In the genomic region with DNA sequence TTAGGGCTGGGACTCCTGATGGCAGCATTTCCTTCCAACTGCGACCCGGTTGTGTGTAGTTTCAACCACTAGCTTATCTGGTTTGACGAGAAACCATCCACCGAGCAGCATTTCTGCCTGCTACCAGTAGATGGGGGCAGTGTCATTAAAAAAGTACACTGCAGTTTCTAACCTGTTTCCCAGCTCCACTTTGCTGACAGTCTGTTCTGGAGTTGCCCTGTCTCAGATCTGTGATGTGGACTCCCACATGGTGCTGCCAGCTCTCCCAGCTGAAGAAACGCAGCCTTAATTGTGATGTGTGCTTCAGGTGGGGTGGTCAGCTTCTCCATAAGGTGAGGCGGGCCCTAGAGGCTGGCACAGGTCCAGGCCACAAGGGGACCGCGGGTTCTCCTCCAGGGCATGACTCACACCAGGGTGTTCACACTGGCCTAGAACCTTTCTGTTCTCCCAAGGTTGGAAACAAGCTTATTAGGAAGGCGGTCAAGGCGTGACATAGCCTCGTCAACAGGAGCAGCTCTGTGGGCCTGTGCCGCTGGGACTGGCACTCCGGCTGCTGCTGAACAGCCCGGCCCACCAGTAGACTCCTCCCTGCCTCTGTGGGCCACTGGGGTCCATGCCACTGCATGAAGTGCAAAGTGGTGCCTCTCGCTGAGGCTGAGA, we compare ENCODE assay signal across 8 cellular contexts. TPM values are rescaled to one million over a fixed set of nuclear protein-coding genes. Genes with fewer than 3 reads are reported as not detected.
DNase-seq lines count a peak whose midpoint lies in the region; ATAC-seq and TF ChIP-seq lines count a peak whose summit lies in the region.

No MANE protein-coding gene starts in this region.

- H3K4me3 ChIP-seq in HAP-1: no peak overlapping the region
- H3K4me3 ChIP-seq in SK-N-MC: no peak overlapping the region

- H3K27ac ChIP-seq in SK-N-MC: no peak overlapping the region

- no peaks in the 10 kb centered on the region for H3K27me3 ChIP-seq in HAP-1 (ENCODE audit: low read depth)

- no peak overlapping the region for H3K27ac Mint-ChIP-seq in activated naive CD4-positive, alpha-beta T cell treated with anti-CD3 and anti-CD28 coated beads, Interleukin-2, amount 50 U/mL, for 72 hours
- no peak overlapping the region for H3K27ac Mint-ChIP-seq in progenitor cell of endocrine pancreas

- no peaks in the 10 kb centered on the region for H3K9me3 ChIP-seq in HAP-1
- H3K9me3 ChIP-seq in SK-N-MC (ENCODE audit: low read depth, low read length): no peaks in the 10 kb centered on the region

- TF ChIP-seq CTCF in progenitor cell of endocrine pancreas (IDR thresholded peaks at IDR 0.05; ENCODE audit: unreplicated experiment): peak; percentile 87

- H3K9ac ChIP-seq in SK-N-MC (ENCODE audit: insufficient read length): no peak overlapping the region

- in situ Hi-C loops in HAP-1 (cut with MboI; ENCODE audit: low sequenced_read_pairs): no loop called here

- intact Hi-C loops in head of caudate nucleus (cut with DNase I): loop anchor here (2.0 to 10.0 kb wide), 3 partner anchors 272 to 840 kb away; no protein-coding TSS in a partner anchor

- peaks cover 9% of the 10 kb centered on the region for H3K4me1 Mint-ChIP-seq in progenitor cell of endocrine pancreas (ENCODE audit: low read depth)

- H3K4me1 ChIP-seq in HAP-1: peaks cover 19% of the 10 kb centered on the region

- H3K4me3 Mint-ChIP-seq in progenitor cell of endocrine pancreas (ENCODE audit: low read depth): no peak overlapping the region

- peaks cover 0 to 5% of the 10 kb centered on the region in 2 donors for H3K36me3 Mint-ChIP-seq in activated naive CD4-positive, alpha-beta T cell treated with anti-CD3 and anti-CD28 coated beads, Interleukin-2, amount 50 U/mL, for 72 hours
- H3K36me3 Mint-ChIP-seq in progenitor cell of endocrine pancreas (ENCODE audit: insufficient read depth): no peaks in the 10 kb centered on the region

- peak; percentile 49 to 64 for ATAC-seq in activated naive CD4-positive, alpha-beta T cell treated with anti-CD3 and anti-CD28 coated beads, Interleukin-2, amount 50 U/mL, for 72 hours
- no peak for ATAC-seq in HG03378 (IDR thresholded peaks at IDR 0.05; ENCODE audit: unreplicated experiment)

- H3K9me3 Mint-ChIP-seq in activated naive CD4-positive, alpha-beta T cell treated with anti-CD3 and anti-CD28 coated beads, Interleukin-2, amount 50 U/mL, for 72 hours: no peaks in the 10 kb centered on the region
- H3K9me3 Mint-ChIP-seq in progenitor cell of endocrine pancreas (ENCODE audit: low read depth): no peaks in the 10 kb centered on the region

- H3K36me3 ChIP-seq in HAP-1 (replicated peaks): no peaks in the 10 kb centered on the region
- H3K36me3 ChIP-seq in SK-N-MC (ENCODE audit: insufficient read depth, low read length): no peaks in the 10 kb centered on the region; the same call in 1 of the 2 replicates

- DNase-seq in DMS79 treated with DMSO at 0.1 percent for 48 hours (lab: John Stamatoyannopoulos, UW) (peak; percentile 95), HAP-1 (ENCODE audit: low spot score in 2 of 2) (peak; percentile 79 to 80), NCI-H128 (lab: John Stamatoyannopoulos, UW; ENCODE audit: unreplicated experiment) (peak; percentile 40), SK-N-MC (ENCODE audit: low read depth, low spot score) (peak; percentile 67), head of caudate nucleus (peak; percentile 44 to 91 (median 76)), progenitor cell of endocrine pancreas (ENCODE audit: low spot score, unreplicated experiment) (peak; percentile 62)
- DNase-seq in activated naive CD4-positive, alpha-beta T cell treated with anti-CD3 and anti-CD28 coated beads, Interleukin-2, amount 50 U/mL, for 72 hours (ENCODE audit: low spot score in 2 of 2): peak; percentile 58 to 61

- peaks cover 58% of the 10 kb centered on the region for H3K27me3 Mint-ChIP-seq in progenitor cell of endocrine pancreas

RNA-seq across cellular contexts. Expression of a gene that starts 2.9 kb away (rescaled TPM):
- total RNA-seq in activated naive CD4-positive, alpha-beta T cell treated with anti-CD3 and anti-CD28 coated beads, Interleukin-2, amount 50 U/mL, for 72 hours: 1 to 10 TPM; 3.5 to 6.8 TPM
- total RNA-seq in progenitor cell of endocrine pancreas: 0.12 and 0.31 TPM in 2 replicates

RNA-seq across cellular contexts. Expression of a gene that starts 10.8 kb away (rescaled TPM):
- 10 to 100 TPM; 40.0 to 42.9 TPM for total RNA-seq in activated naive CD4-positive, alpha-beta T cell treated with anti-CD3 and anti-CD28 coated beads, Interleukin-2, amount 50 U/mL, for 72 hours
- total RNA-seq in progenitor cell of endocrine pancreas: 51.0 and 52.9 TPM in 2 replicates

RNA-seq across cellular contexts. Expression of a gene that starts 49.6 kb away (rescaled TPM):
- 10 to 100 TPM in 1 of 2 donors, 1 to 10 TPM in 1; 1.6 to 10.7 TPM for total RNA-seq in activated naive CD4-positive, alpha-beta T cell treated with anti-CD3 and anti-CD28 coated beads, Interleukin-2, amount 50 U/mL, for 72 hours
- total RNA-seq in progenitor cell of endocrine pancreas: 40.1 and 44.7 TPM in 2 replicates

Comparison
In these comparisons a context has a peak if more than half of its experiments do, and no peak if none do; other contexts are left out.
1. DNase-seq: peak in every context shown above with its lines; median percentile 95 in DMS79 treated with DMSO at 0.1 percent for 48 hours; 80 in HAP-1; 76 in head of caudate nucleus; 67 in SK-N-MC; 62 in progenitor cell of endocrine pancreas; 60 in activated naive CD4-positive, alpha-beta T cell treated with anti-CD3 and anti-CD28 coated beads, Interleukin-2, amount 50 U/mL, for 72 hours; 40 in NCI-H128.